ENCODE assay signal across 26 cellular contexts in genomic region chr16:13996778-13997288, GRCh38.
"Had no signal": no experiment of that assay in that cellular context is flagged by ENCODE, and none has a peak within 500 bp of the region (broad histone marks: within the 10 kb centered on the region; RNA-seq: fewer than 3 reads in every experiment).

No MANE protein-coding gene starts in this region.

- DNase-seq: activated CD4-positive, alpha-beta T cell treated with anti-CD3 and anti-CD28 coated beads for 4 hours; activated CD4-positive, alpha-beta T cell treated with anti-CD3 and anti-CD28 coated beads, Interleukin-2, amount 50 U/mL, for 48 hours; activated CD8-positive, alpha-beta memory T cell treated with anti-CD3 and anti-CD28 coated beads for 24 hours; activated effector memory CD4-positive, alpha-beta T cell treated with Interleukin-2 at 50 U/mL for 16 hours; activated naive CD4-positive, alpha-beta T cell treated with Interleukin-2 at 50 U/mL for 16 hours; anterior cingulate cortex; dermis blood vessel endothelial cell; effector CD4-positive, alpha-beta T cell; foreskin keratinocyte; heart left ventricle; kidney glomerular epithelial cell; left lung; nephron progenitor cell; ovary; stimulated activated CD4-positive, alpha-beta T cell treated with anti-CD3 and anti-CD28 coated beads, Interleukin-15, amount 100 ng/mL, for 24 hours; stimulated activated CD4-positive, alpha-beta T cell treated with anti-CD3 and anti-CD28 coated beads, Interleukin-2, amount 100 ng/mL, for 24 hours; stimulated activated naive CD4-positive, alpha-beta T cell; T-cell; tibial artery had no signal

- H3K27ac ChIP-seq: esophagus muscularis mucosa, foreskin keratinocyte, left lung, ovary, suprapubic skin, tibial artery had no signal

- H3K27me3 Mint-ChIP-seq: central memory CD8-positive, alpha-beta T cell; progenitor cell of endocrine pancreas had no signal

- H3K9me3 ChIP-seq: esophagus muscularis mucosa, heart left ventricle, left lung, ovary, suprapubic skin, tibial artery had no signal

- H3K27me3 ChIP-seq: esophagus muscularis mucosa, foreskin keratinocyte, heart left ventricle, left lung, ovary, suprapubic skin, tibial artery had no signal

- H3K4me1 ChIP-seq: foreskin keratinocyte, left lung, suprapubic skin had no signal

- H3K27ac Mint-ChIP-seq: activated naive CD8-positive, alpha-beta T cell; nephron progenitor cell; progenitor cell of endocrine pancreas; T-cell; T-helper 2 cell treated with Interferon-gamma antibody and Interleukin-4, amounts not matched to agents 5 μg/mL and 100 μg/mL, for 36 hours had no signal

- H3K36me3 ChIP-seq: esophagus muscularis mucosa, heart left ventricle, left lung, ovary, suprapubic skin, tibial artery had no signal

- H3K9me3 Mint-ChIP-seq: central memory CD8-positive, alpha-beta T cell; nephron progenitor cell; T-cell; T-helper 2 cell treated with Interferon-gamma antibody and Interleukin-4, amounts not matched to agents 5 μg/mL and 100 μg/mL, for 36 hours had no signal

- ATAC-seq: foreskin keratinocyte, heart left ventricle, left lung, T-cell had no signal

- H3K36me3 Mint-ChIP-seq: activated naive CD8-positive, alpha-beta T cell; T-cell had no signal

- H3K4me3 Mint-ChIP-seq: activated naive CD8-positive, alpha-beta T cell; central memory CD8-positive, alpha-beta T cell; nephron progenitor cell; T-helper 2 cell treated with Interferon-gamma antibody and Interleukin-4, amounts not matched to agents 5 μg/mL and 100 μg/mL, for 36 hours had no signal

- H3K4me3 ChIP-seq: esophagus muscularis mucosa, heart left ventricle, left lung, ovary, smooth muscle cell, suprapubic skin, tibial artery had no signal

- H3K4me2 ChIP-seq: smooth muscle cell had no signal
